Comparison of ENCODE assay signal across 16 cellular contexts in genomic region chr5:179184521-179185050, GRCh38.
DNase-seq lines count a peak whose midpoint lies in the region; ATAC-seq and TF ChIP-seq lines count a peak whose summit lies in the region.
"Had no signal": no experiment of that assay in that cellular context is flagged by ENCODE, and none has a peak within 500 bp of the region (broad histone marks: within the 10 kb centered on the region; RNA-seq: fewer than 3 reads in every experiment).

No MANE protein-coding gene starts in this region.

- H4K8ac ChIP-seq in H9 (replicated peaks; ENCODE audit: insufficient read length, low read depth, low read length), result no peak overlapping the region

- no peaks in the 10 kb centered on the region for H3K9me2 ChIP-seq in GM23338 (ENCODE audit: insufficient read depth)

- H3K36me3 Mint-ChIP-seq in GM23338 (ENCODE audit: low read depth), result no peaks in the 10 kb centered on the region
- peaks cover 0 to 4% (median 2%) of the 10 kb centered on the region in 3 experiments; a peak in 3 of 7 replicates for H3K36me3 Mint-ChIP-seq in H9 (ENCODE audit: insufficient read depth in 1 of 3, low read depth in 3 of 3)
- no peaks in the 10 kb centered on the region for H3K36me3 Mint-ChIP-seq in glutamatergic neuron (ENCODE audit: unreplicated experiment)
- H3K36me3 Mint-ChIP-seq in neural progenitor cell, result no peaks in the 10 kb centered on the region
- H3K36me3 Mint-ChIP-seq: CD4-positive, alpha-beta memory T cell had no signal

- no peak overlapping the region for H2AK5ac ChIP-seq in H9 (ENCODE audit: insufficient read length, low read length)

- no peaks in the 10 kb centered on the region for H3K9me3 ChIP-seq in H9 (ENCODE audit: control insufficient read depth, low read depth, low read length)
- H3K9me3 ChIP-seq in neural progenitor cell (ENCODE audit: low read depth), result no peaks in the 10 kb centered on the region
- H3K9me3 ChIP-seq: BE2C had no signal

- no peak overlapping the region for H3K4me3 ChIP-seq in GM23338
- no peak overlapping the region for H3K4me3 ChIP-seq in neural progenitor cell
- H3K4me3 ChIP-seq: A549 had no signal

- H3K4ac ChIP-seq in H9 (ENCODE audit: low read depth, low read length), result no peak overlapping the region

- no peak overlapping the region for H2AFZ ChIP-seq in GM23338
- no peak overlapping the region for H2AFZ ChIP-seq in H9 (ENCODE audit: low read length)
- no peak overlapping the region for H2AFZ ChIP-seq in neural progenitor cell (replicated peaks)

- TF ChIP-seq CTCF in GM23338 (conservative IDR thresholded peaks at IDR 0.05; ENCODE audit: low read depth in 2 of 2) (no peak), H9 (conservative IDR thresholded peaks at IDR 0.05) (no peak), glutamatergic neuron (IDR thresholded peaks at IDR 0.05; ENCODE audit: partially characterized antibody, unreplicated experiment) (no peak), neural progenitor cell (IDR thresholded peaks at IDR 0.05) (no peak)

- peaks cover 17% of the 10 kb centered on the region for H3K27me3 Mint-ChIP-seq in GM23338 (ENCODE audit: insufficient read depth, low read depth, poor library complexity)
- H3K27me3 Mint-ChIP-seq in H9 (ENCODE audit: low read depth), result no peaks in the 10 kb centered on the region
- H3K27me3 Mint-ChIP-seq in glutamatergic neuron (ENCODE audit: unreplicated experiment), result peaks cover 9% of the 10 kb centered on the region
- peaks cover 7% of the 10 kb centered on the region for H3K27me3 Mint-ChIP-seq in neural progenitor cell (ENCODE audit: insufficient read depth, low read depth)

- H3K27ac ChIP-seq in GM23338 (ENCODE audit: low read depth) (no peak overlapping the region), H9 (ENCODE audit: insufficient read length, low read depth, low read length) (no peak overlapping the region), neural progenitor cell (no peak overlapping the region)
- H3K27ac ChIP-seq: A549, C4-2B, HL-60 had no signal

- no peak overlapping the region for H3K4me3 Mint-ChIP-seq in GM23338
- peak overlapping the region in 1 of 2 experiments; percentile 46; a peak in 2 of 5 replicates for H3K4me3 Mint-ChIP-seq in H9
- H3K4me3 Mint-ChIP-seq in glutamatergic neuron (ENCODE audit: unreplicated experiment), result peak overlapping the region; percentile 52
- no peak overlapping the region for H3K4me3 Mint-ChIP-seq in neural progenitor cell
- H3K4me3 Mint-ChIP-seq: CD4-positive, alpha-beta memory T cell had no signal

- peaks cover 23% of the 10 kb centered on the region for H3K4me1 ChIP-seq in GM23338 (ENCODE audit: insufficient read depth)
- peaks cover 8% of the 10 kb centered on the region; the same call in 1 of the 2 replicates for H3K4me1 ChIP-seq in H9 (ENCODE audit: insufficient read depth, low read length)
- H3K4me1 ChIP-seq in neural progenitor cell, result peaks cover 9% of the 10 kb centered on the region
- H3K4me1 ChIP-seq: A549, BE2C had no signal

- no peak overlapping the region for H3K56ac ChIP-seq in H9 (ENCODE audit: insufficient read length, low read depth, low read length)

- H3K9ac ChIP-seq in H9 (ENCODE audit: extremely low read depth, insufficient read length, low read length) (no peak overlapping the region), neural progenitor cell (no peak overlapping the region)

- H4K20me1 ChIP-seq in GM23338 (replicated peaks; ENCODE audit: insufficient read depth) (no peaks in the 10 kb centered on the region), H9 (ENCODE audit: control insufficient read depth, insufficient read depth, insufficient read length) (no peaks in the 10 kb centered on the region), neural progenitor cell (ENCODE audit: low read depth) (no peaks in the 10 kb centered on the region)

- no peak for ATAC-seq in GM23338
- ATAC-seq: A549 had no signal

- H3K9me3 Mint-ChIP-seq in GM23338 (no peaks in the 10 kb centered on the region; the same call in 2 of the 3 replicates), H9 (peaks cover 0 to under 1% of the 10 kb centered on the region in 2 experiments; a peak in 1 of 5 replicates), glutamatergic neuron (ENCODE audit: unreplicated experiment) (peaks cover 2% of the 10 kb centered on the region), neural progenitor cell (no peaks in the 10 kb centered on the region)

- H3K27ac Mint-ChIP-seq in GM23338 (peak overlapping the region; percentile 23; the same call in 1 of the 2 replicates), H9 (peak overlapping the region in 2 of 3 experiments; percentile 70 to 90; a peak in 2 of 7 replicates), glutamatergic neuron (ENCODE audit: unreplicated experiment) (no peak overlapping the region), neural progenitor cell (peak overlapping the region; percentile 26)

- no peak overlapping the region for H2BK5ac ChIP-seq in H9 (ENCODE audit: insufficient read length, low read length)

- peaks cover 53% of the 10 kb centered on the region for H3K4me1 Mint-ChIP-seq in GM23338
- H3K4me1 Mint-ChIP-seq in H9, result peaks cover 51 to 57% of the 10 kb centered on the region in 2 experiments
- peaks cover 11% of the 10 kb centered on the region for H3K4me1 Mint-ChIP-seq in glutamatergic neuron (ENCODE audit: low read depth, unreplicated experiment)
- H3K4me1 Mint-ChIP-seq in neural progenitor cell, result peaks cover 17% of the 10 kb centered on the region
- H3K4me1 Mint-ChIP-seq: CD4-positive, alpha-beta memory T cell had no signal

- H3K4me2 ChIP-seq in GM23338 (no peak overlapping the region), H9 (ENCODE audit: insufficient read depth, insufficient read length, low read length) (no peak overlapping the region), neural progenitor cell (no peak overlapping the region)
- H3K4me2 ChIP-seq: A549 had no signal

- no peaks in the 10 kb centered on the region for H3K79me1 ChIP-seq in H9 (ENCODE audit: insufficient read depth, low read depth, low read length, poor library complexity, severe bottlenecking)

- H3K27me3 ChIP-seq in GM23338 (ENCODE audit: insufficient read depth) (no peaks in the 10 kb centered on the region), H9 (ENCODE audit: insufficient read depth, low read length) (no peaks in the 10 kb centered on the region), neural progenitor cell (no peaks in the 10 kb centered on the region)
- H3K27me3 ChIP-seq: BE2C had no signal

- no peak overlapping the region for H3T11ph ChIP-seq in H9 (ENCODE audit: low read length)

- no peaks in the 10 kb centered on the region for H3K23me2 ChIP-seq in H9 (ENCODE audit: insufficient read length, low read depth, low read length, poor library complexity, severe bottlenecking)

- H2BK15ac ChIP-seq in H9 (ENCODE audit: low read depth, low read length), result no peak overlapping the region

- no peak overlapping the region for H2BK120ac ChIP-seq in H9 (ENCODE audit: low read depth, low read length, poor library complexity, severe bottlenecking)

- DNase-seq in GM23338 (ENCODE audit: low spot score) (no peak), H9 (no peak), glutamatergic neuron (no peak), neural progenitor cell (ENCODE audit: low spot score) (no peak), T-helper 9 cell (no peak), COLO668 (lab: John Stamatoyannopoulos, UW; ENCODE audit: unreplicated experiment) (no peak), NCI-H226 (no peak)
- DNase-seq: CD4-positive, alpha-beta memory T cell; COR-L47; DMS153; DMS79 treated with DMSO at 0.1 percent for 48 hours; EL had no signal

- WGBS in H9 (ENCODE audit: extremely low coverage, insufficient read length, low lambda C conversion rate), result no CpG with 5 or more reads among the region's 11 CpGs

- peak overlapping the region; percentile 63; the same call in 1 of the 2 replicates for H3K14ac ChIP-seq in H9 (ENCODE audit: insufficient read depth, low read length)

- no peaks in the 10 kb centered on the region for H3K36me3 ChIP-seq in GM23338 (ENCODE audit: insufficient read depth)
- no peaks in the 10 kb centered on the region for H3K36me3 ChIP-seq in neural progenitor cell
- H3K36me3 ChIP-seq: BE2C had no signal

- no peak overlapping the region for H4K5ac ChIP-seq in H9 (ENCODE audit: insufficient read length, low read depth, low read length)

- no peak overlapping the region for H3K23ac ChIP-seq in H9 (ENCODE audit: insufficient read length, low read depth, low read length)

- H2BK20ac ChIP-seq in H9 (ENCODE audit: low read depth, low read length, poor library complexity, severe bottlenecking), result no peak overlapping the region

- peak overlapping the region; percentile 26 for H3K18ac ChIP-seq in H9 (ENCODE audit: insufficient read length, low read depth, low read length)

- no peak overlapping the region for H4K91ac ChIP-seq in H9 (ENCODE audit: insufficient read length, low read depth, low read length)

- H3F3A ChIP-seq in GM23338 (replicated peaks; ENCODE audit: low read depth) (no peaks in the 10 kb centered on the region), neural progenitor cell (ENCODE audit: low read depth) (no peaks in the 10 kb centered on the region)

- no peak overlapping the region for H2BK12ac ChIP-seq in H9 (ENCODE audit: insufficient read length, low read depth, low read length)

- no peaks in the 10 kb centered on the region for H3K79me2 ChIP-seq in GM23338 (replicated peaks; ENCODE audit: insufficient read depth)
- H3K79me2 ChIP-seq in H9 (ENCODE audit: insufficient read depth, low read length), result no peaks in the 10 kb centered on the region
- H3K79me2 ChIP-seq in neural progenitor cell (ENCODE audit: low read depth), result no peaks in the 10 kb centered on the region

TF ChIP-seq in GM23338, 12 proteins besides CTCF, POLR2A, EP300 and RAD21:
- TF ChIP-seq NANOG (IDR thresholded peaks at IDR 0.05; ENCODE audit: borderline replicate concordance) (no peak), CREB1 (CRISPR knock-in tag; IDR thresholded peaks at IDR 0.05; ENCODE audit: low read depth) (no peak), POLR2AphosphoS5 (IDR thresholded peaks at IDR 0.05; ENCODE audit: low read depth) (no peak), JUNB (IDR thresholded peaks at IDR 0.05; ENCODE audit: unreplicated experiment) (no peak), ZNF114 (CRISPR knock-in tag; IDR thresholded peaks at IDR 0.05) (no peak), ZNF331 (CRISPR knock-in tag; IDR thresholded peaks at IDR 0.05; ENCODE audit: low read depth) (no peak)
TF ChIP-seq in GM23338: peak in this region for 0.
